Comparison of ENCODE assay signal across 1 cellular context in genomic region chr9:119375892-119376291, GRCh38.
A peak's percentile ranks its signal among the peaks of the same experiment; 100 is the strongest.
TF ChIP-seq lines count a peak whose summit lies in the region.

No MANE protein-coding gene starts in this region.

TF ChIP-seq in H1, 55 proteins besides CTCF, POLR2A, EP300 and RAD21:
- no peak for TF ChIP-seq SIX5 (IDR thresholded peaks at IDR 0.05; ENCODE audit: low read depth, low read length)
- TF ChIP-seq TEAD4 (IDR thresholded peaks at IDR 0.05; ENCODE audit: low read depth, low read length) = peak; percentile 16; the same call in 1 of the 2 replicates
- no peak for TF ChIP-seq CHD7 (IDR thresholded peaks at IDR 0.05; ENCODE audit: insufficient replicate concordance, low read length)
- TF ChIP-seq MAX (IDR thresholded peaks at IDR 0.05) = peak; percentile 96
- TF ChIP-seq SP1 (IDR thresholded peaks at IDR 0.05; ENCODE audit: low read depth, low read length) = no peak
- TF ChIP-seq E2F6 (IDR thresholded peaks at IDR 0.05) = peak; percentile 95
- TF ChIP-seq USF2 (IDR thresholded peaks at IDR 0.05; ENCODE audit: low read length) = peak; percentile 31; the same call in 1 of the 2 replicates
